In genomic region chr11:92978226-92979111, GRCh38 we compare ENCODE assay signal across 15 cellular contexts. TPM values are rescaled to one million over a fixed set of nuclear protein-coding genes. Genes with fewer than 3 reads are reported as not detected.
A peak's percentile ranks its signal among the peaks of the same experiment; 100 is the strongest.
DNase-seq lines count a peak whose midpoint lies in the region; ATAC-seq, FAIRE-seq and TF ChIP-seq lines count a peak whose summit lies in the region.
"Had no signal": no experiment of that assay in that cellular context is flagged by ENCODE, and none has a peak within 500 bp of the region (broad histone marks: within the 10 kb centered on the region; RNA-seq: fewer than 3 reads in every experiment).

No MANE protein-coding gene starts in this region.

- DNase-seq in H4 (ENCODE audit: low spot score) (peak; percentile 35), NCI-H2107 (lab: John Stamatoyannopoulos, UW) (peak; percentile 81), astrocyte (ENCODE audit: low read depth) (no peak), spleen (no peak)
- DNase-seq in activated T-cell treated with anti-CD3 and anti-CD28 coated beads, Interleukin-2, amount 50 U/mL, for 24 hours: no peak
- DNase-seq in effector memory CD8-positive, alpha-beta T cell: no peak
- DNase-seq: activated CD4-positive, alpha-beta T cell treated with anti-CD3 and anti-CD28 coated beads for 4 hours; activated naive CD4-positive, alpha-beta T cell; effector memory CD4-positive, alpha-beta T cell; immature natural killer cell had no signal

- no peaks in the 10 kb centered on the region for H3K36me3 Mint-ChIP-seq in astrocyte (ENCODE audit: low read depth, unreplicated experiment)
- no peaks in the 10 kb centered on the region for H3K36me3 Mint-ChIP-seq in activated T-cell treated with anti-CD3 and anti-CD28 coated beads, Interleukin-2, amount 50 U/mL, for 24 hours (ENCODE audit: low read depth)
- no peaks in the 10 kb centered on the region for H3K36me3 Mint-ChIP-seq in effector memory CD8-positive, alpha-beta T cell (ENCODE audit: insufficient read depth)
- H3K36me3 Mint-ChIP-seq: immature natural killer cell had no signal

- FAIRE-seq in astrocyte (lab: Jason Lieb, UNC): no peak
- FAIRE-seq: G401.6 had no signal

- H3K4me3 ChIP-seq in astrocyte (ENCODE audit: insufficient read depth, low read depth, low read length) (no peak overlapping the region), neural cell (ENCODE audit: low read length) (no peak overlapping the region), spleen (no peak overlapping the region)

- H3K27ac ChIP-seq in astrocyte (ENCODE audit: low read depth, low read length): no peak overlapping the region
- peak overlapping the region; percentile 5 for H3K27ac ChIP-seq in neural cell (ENCODE audit: low read length)
- no peak overlapping the region for H3K27ac ChIP-seq in spleen

- peaks cover 12% of the 10 kb centered on the region for H3K4me1 ChIP-seq in astrocyte (ENCODE audit: insufficient read depth, low read length)
- H3K4me1 ChIP-seq in spleen: no peaks in the 10 kb centered on the region

- no peak for TF ChIP-seq EP300 in neural cell (conservative IDR thresholded peaks at IDR 0.05; ENCODE audit: poor library complexity, severe bottlenecking)

- TF ChIP-seq POLR2A in spleen (IDR thresholded peaks at IDR 0.05): no peak

- H3K27me3 Mint-ChIP-seq in astrocyte (ENCODE audit: low read depth, unreplicated experiment): peaks cover 2% of the 10 kb centered on the region
- peaks cover 9% of the 10 kb centered on the region for H3K27me3 Mint-ChIP-seq in activated T-cell treated with anti-CD3 and anti-CD28 coated beads, Interleukin-2, amount 50 U/mL, for 24 hours
- no peaks in the 10 kb centered on the region for H3K27me3 Mint-ChIP-seq in effector memory CD8-positive, alpha-beta T cell

- H3K36me3 ChIP-seq in astrocyte (ENCODE audit: insufficient read depth, low read length) (no peaks in the 10 kb centered on the region), neural cell (ENCODE audit: insufficient read depth, low read length) (no peaks in the 10 kb centered on the region), spleen (no peaks in the 10 kb centered on the region)

- peak overlapping the region; percentile 75 for H3K27ac Mint-ChIP-seq in astrocyte (ENCODE audit: unreplicated experiment)
- H3K27ac Mint-ChIP-seq in activated T-cell treated with anti-CD3 and anti-CD28 coated beads, Interleukin-2, amount 50 U/mL, for 24 hours: no peak overlapping the region
- no peak overlapping the region for H3K27ac Mint-ChIP-seq in effector memory CD8-positive, alpha-beta T cell
- H3K27ac Mint-ChIP-seq: immature natural killer cell had no signal

- no peaks in the 10 kb centered on the region for H3K79me2 ChIP-seq in astrocyte (ENCODE audit: insufficient read depth, low read length)
- H3K79me2 ChIP-seq in neural cell (replicated peaks; ENCODE audit: insufficient read depth, low read length): no peaks in the 10 kb centered on the region

- H3K27me3 ChIP-seq in astrocyte (ENCODE audit: insufficient read depth, low read length) (no peaks in the 10 kb centered on the region), neural cell (ENCODE audit: insufficient read depth, low read depth, low read length) (no peaks in the 10 kb centered on the region), spleen (replicated peaks in 1 of 7) (peaks cover 0 to 5% (median 0%) of the 10 kb centered on the region in 7 donors)

- intact Hi-C loops in spleen (cut with DNase I; ENCODE audit: low total_unique reads): no loop called here

- H3K9me2 ChIP-seq in neural cell (ENCODE audit: insufficient read depth, low read length): no peaks in the 10 kb centered on the region

- H3K9me3 Mint-ChIP-seq in astrocyte (ENCODE audit: unreplicated experiment): peaks cover 4% of the 10 kb centered on the region
- no peaks in the 10 kb centered on the region for H3K9me3 Mint-ChIP-seq in activated T-cell treated with anti-CD3 and anti-CD28 coated beads, Interleukin-2, amount 50 U/mL, for 24 hours
- peaks cover 2 to 4% of the 10 kb centered on the region in 2 donors for H3K9me3 Mint-ChIP-seq in effector memory CD8-positive, alpha-beta T cell

- no peak for ATAC-seq in HG03196 (IDR thresholded peaks at IDR 0.05; ENCODE audit: unreplicated experiment)
- no peak for ATAC-seq in effector memory CD8-positive, alpha-beta T cell (replicated peaks)
- ATAC-seq: Panc1 had no signal

- H3K9me3 ChIP-seq in astrocyte (ENCODE audit: insufficient read depth, low read depth, low read length) (no peaks in the 10 kb centered on the region), neural cell (ENCODE audit: low read length) (no peaks in the 10 kb centered on the region), spleen (no peaks in the 10 kb centered on the region)

- H2AFZ ChIP-seq in astrocyte (ENCODE audit: low read depth, low read length) (no peak overlapping the region), neural cell (ENCODE audit: low read depth, low read length) (no peak overlapping the region)

- 77 to 90% (median 84%) methylated on average over 7 of the region's 7 CpGs for WGBS in spleen, 5 donors

- no peak for TF ChIP-seq RAD21 in neural cell (conservative IDR thresholded peaks at IDR 0.05)

- H4K20me1 ChIP-seq in astrocyte (ENCODE audit: insufficient read depth, low read length) (no peaks in the 10 kb centered on the region), neural cell (ENCODE audit: insufficient read depth) (no peaks in the 10 kb centered on the region)

- no peaks in the 10 kb centered on the region for H3F3A ChIP-seq in neural cell (ENCODE audit: insufficient read depth, low read length, poor library complexity, severe bottlenecking)

- H3K4me3 Mint-ChIP-seq in astrocyte (ENCODE audit: unreplicated experiment): no peak overlapping the region
- no peak overlapping the region for H3K4me3 Mint-ChIP-seq in activated T-cell treated with anti-CD3 and anti-CD28 coated beads, Interleukin-2, amount 50 U/mL, for 24 hours
- no peak overlapping the region for H3K4me3 Mint-ChIP-seq in effector memory CD8-positive, alpha-beta T cell
- H3K4me3 Mint-ChIP-seq: immature natural killer cell had no signal

- peak overlapping the region; percentile 61 for H3K4me2 ChIP-seq in astrocyte (ENCODE audit: low read length)
- no peak overlapping the region for H3K4me2 ChIP-seq in neural cell (ENCODE audit: low read length)

- no peak for TF ChIP-seq CTCF in astrocyte (IDR thresholded peaks at IDR 0.05; ENCODE audit: insufficient read depth, low read depth, low read length)
- no peak for TF ChIP-seq CTCF in neural cell (IDR thresholded peaks at IDR 0.05; ENCODE audit: poor library complexity, severe bottlenecking)
- TF ChIP-seq CTCF in spleen (IDR thresholded peaks at IDR 0.05 in 8 of 11, conservative IDR thresholded peaks at IDR 0.05 in 3 of 11): no peak

- H3K4me1 Mint-ChIP-seq in astrocyte (ENCODE audit: low read depth, unreplicated experiment): peaks cover 13% of the 10 kb centered on the region
- no peaks in the 10 kb centered on the region for H3K4me1 Mint-ChIP-seq in activated T-cell treated with anti-CD3 and anti-CD28 coated beads, Interleukin-2, amount 50 U/mL, for 24 hours (ENCODE audit: low read depth)
- no peaks in the 10 kb centered on the region for H3K4me1 Mint-ChIP-seq in effector memory CD8-positive, alpha-beta T cell (ENCODE audit: low read depth in 2 of 2)
- H3K4me1 Mint-ChIP-seq: immature natural killer cell had no signal

- H3K9ac ChIP-seq in astrocyte (ENCODE audit: low read length) (no peak overlapping the region), neural cell (ENCODE audit: low read length) (no peak overlapping the region)

TF ChIP-seq in neural cell, 6 proteins besides CTCF, POLR2A, EP300 and RAD21:
- no peak for TF ChIP-seq REST (IDR thresholded peaks at IDR 0.05; ENCODE audit: borderline replicate concordance)
- no peak for TF ChIP-seq MXI1 (conservative IDR thresholded peaks at IDR 0.05; ENCODE audit: poor library complexity, severe bottlenecking)
- no peak for TF ChIP-seq SMC3 (conservative IDR thresholded peaks at IDR 0.05; ENCODE audit: poor library complexity)
- TF ChIP-seq TAF1 (IDR thresholded peaks at IDR 0.05; ENCODE audit: low read depth): no peak
- TF ChIP-seq EZH2 (IDR thresholded peaks at IDR 0.05; ENCODE audit: borderline replicate concordance, insufficient read depth, low read length, poor library complexity, severe bottlenecking): no peak
- TF ChIP-seq POLR2AphosphoS5 (IDR thresholded peaks at IDR 0.05): no peak

RNA-seq across cellular contexts. Expression of gene MTNR1B, which starts 9.0 kb away (rescaled TPM):
- not detected in 2 replicates for total RNA-seq in H4 (2014; rRNA removed; shearing (Covaris generic))
- not detected in 2 replicates for total RNA-seq in astrocyte
- not detected in 2 replicates for polyA plus RNA-seq in neural cell
- polyA minus RNA-seq in neural cell: not detected in 2 replicates
- not detected for total RNA-seq in spleen
- polyA plus RNA-seq in spleen: not detected
- total RNA-seq: pulmonary artery endothelial cell had no signal
- polyA plus RNA-seq: immature natural killer cell had no signal

Comparison
In these comparisons a context has a peak if more than half of its experiments do, and no peak if none do; other contexts are left out.
1. DNase-seq: peak in H4 (single experiment) and NCI-H2107 (single experiment); none in astrocyte (single experiment), spleen (single experiment), activated T-cell treated with anti-CD3 and anti-CD28 coated beads, Interleukin-2, amount 50 U/mL, for 24 hours (single experiment) and effector memory CD8-positive, alpha-beta T cell (0 of 3).